Comparison of ENCODE assay signal across 8 cellular contexts in genomic region chr18:23828426-23828825, GRCh38.
DNase-seq lines count a peak whose midpoint lies in the region; ATAC-seq and TF ChIP-seq lines count a peak whose summit lies in the region.

No MANE protein-coding gene starts in this region.

- CTCF ChIA-PET in CD4-positive, alpha-beta T cell (lab: Charles Lee), result interaction anchor here (1.9 kb wide), 1 partner anchor 90 kb away, joined by 6 read pairs; no protein-coding TSS in a partner anchor

- peak in 8 of 10 experiments; percentile 4 to 57 (median 20) for DNase-seq in CD4-positive, alpha-beta T cell
- DNase-seq in T follicular helper cell (ENCODE audit: low read depth) (peak; percentile 33), endothelial cell (ENCODE audit: low spot score) (no peak), amygdala (lab: John Stamatoyannopoulos, UW) (no peak), NCI-H2196 treated with DMSO at 0.1 percent for 48 hours (lab: John Stamatoyannopoulos, UW; ENCODE audit: unreplicated experiment) (no peak)
- peak; percentile 15 for DNase-seq in stimulated activated naive B cell treated with anti-CD40 and anti-IgM and Interleukin-4, amounts not matched to agents 10 μg/mL and 1 μg/mL and 100 μg/mL, for 72 hours

- H3K27me3 Mint-ChIP-seq in CD4-positive, alpha-beta T cell, result no peaks in the 10 kb centered on the region
- no peaks in the 10 kb centered on the region for H3K27me3 Mint-ChIP-seq in endothelial cell (ENCODE audit: unreplicated experiment)
- H3K27me3 Mint-ChIP-seq in stimulated activated naive B cell treated with anti-CD40 and anti-IgM and Interleukin-4, amounts not matched to agents 10 μg/mL and 1 μg/mL and 100 μg/mL, for 72 hours, result no peaks in the 10 kb centered on the region

- intact Hi-C loops in CD4-positive, alpha-beta T cell (cut with DNase I, micrococcal nuclease), result loop anchor here in 1 of 2 experiments (1.0 to 5.0 kb wide), 2 partner anchors 43 to 184 kb away; partner anchors contain the start of gene TTC39C

- H3K27ac Mint-ChIP-seq in CD4-positive, alpha-beta T cell, result peak overlapping the region; percentile 25
- peak overlapping the region; percentile 89 for H3K27ac Mint-ChIP-seq in endothelial cell (ENCODE audit: unreplicated experiment)
- peak overlapping the region; percentile 60 for H3K27ac Mint-ChIP-seq in stimulated activated naive B cell treated with anti-CD40 and anti-IgM and Interleukin-4, amounts not matched to agents 10 μg/mL and 1 μg/mL and 100 μg/mL, for 72 hours

- H3K36me3 Mint-ChIP-seq in CD4-positive, alpha-beta T cell (ENCODE audit: low read depth), result no peaks in the 10 kb centered on the region
- H3K36me3 Mint-ChIP-seq in endothelial cell (ENCODE audit: low read depth, unreplicated experiment), result no peaks in the 10 kb centered on the region
- H3K36me3 Mint-ChIP-seq in stimulated activated naive B cell treated with anti-CD40 and anti-IgM and Interleukin-4, amounts not matched to agents 10 μg/mL and 1 μg/mL and 100 μg/mL, for 72 hours, result no peaks in the 10 kb centered on the region

- ATAC-seq in CD4-positive, alpha-beta T cell (ENCODE audit: poor library complexity), result peak; percentile 96
- ATAC-seq in GM19043 (IDR thresholded peaks at IDR 0.05; ENCODE audit: low read depth, unreplicated experiment) (peak; percentile 88), HG03280 (IDR thresholded peaks at IDR 0.05; ENCODE audit: unreplicated experiment) (peak; percentile 83)
- ATAC-seq in stimulated activated naive B cell treated with anti-CD40 and anti-IgM and Interleukin-4, amounts not matched to agents 10 μg/mL and 1 μg/mL and 100 μg/mL, for 72 hours (replicated peaks), result peak; percentile 97 to 99

- peaks cover 33% of the 10 kb centered on the region for H3K4me1 Mint-ChIP-seq in CD4-positive, alpha-beta T cell (ENCODE audit: low read depth)
- no peaks in the 10 kb centered on the region for H3K4me1 Mint-ChIP-seq in endothelial cell (ENCODE audit: unreplicated experiment)
- H3K4me1 Mint-ChIP-seq in stimulated activated naive B cell treated with anti-CD40 and anti-IgM and Interleukin-4, amounts not matched to agents 10 μg/mL and 1 μg/mL and 100 μg/mL, for 72 hours, result peaks cover 5 to 6% of the 10 kb centered on the region in 2 donors

- no peak overlapping the region for H3K27ac ChIP-seq in CD4-positive, alpha-beta T cell (ENCODE audit: low read depth, low read length)

- H3K9me3 ChIP-seq in CD4-positive, alpha-beta T cell (ENCODE audit: control insufficient read depth, low read length), result no peaks in the 10 kb centered on the region

- POLR2A ChIA-PET in CD4-positive, alpha-beta T cell (lab: Charles Lee), result interaction anchor here (0.6 to 1.3 kb wide), 3 partner anchors 8 to 138 kb away, joined by 3 to 4 read pairs (median 4); no protein-coding TSS in a partner anchor

- H3K4me3 Mint-ChIP-seq in CD4-positive, alpha-beta T cell, result no peak overlapping the region
- H3K4me3 Mint-ChIP-seq in endothelial cell (ENCODE audit: unreplicated experiment), result no peak overlapping the region
- H3K4me3 Mint-ChIP-seq in stimulated activated naive B cell treated with anti-CD40 and anti-IgM and Interleukin-4, amounts not matched to agents 10 μg/mL and 1 μg/mL and 100 μg/mL, for 72 hours, result no peak overlapping the region

- TF ChIP-seq CTCF in CD4-positive, alpha-beta T cell (IDR thresholded peaks at IDR 0.05), result no peak
- TF ChIP-seq CTCF in endothelial cell (IDR thresholded peaks at IDR 0.05; ENCODE audit: unreplicated experiment), result no peak

- H3K9me3 Mint-ChIP-seq in CD4-positive, alpha-beta T cell, result no peaks in the 10 kb centered on the region
- no peaks in the 10 kb centered on the region for H3K9me3 Mint-ChIP-seq in endothelial cell (ENCODE audit: unreplicated experiment)
- H3K9me3 Mint-ChIP-seq in stimulated activated naive B cell treated with anti-CD40 and anti-IgM and Interleukin-4, amounts not matched to agents 10 μg/mL and 1 μg/mL and 100 μg/mL, for 72 hours, result no peaks in the 10 kb centered on the region

- H3K27me3 ChIP-seq in CD4-positive, alpha-beta T cell (ENCODE audit: control insufficient read depth, insufficient read depth, low read length), result no peaks in the 10 kb centered on the region

Comparison
In these comparisons a context has a peak if more than half of its experiments do, and no peak if none do; other contexts are left out.
1. DNase-seq: peak in CD4-positive, alpha-beta T cell (8 of 10), T follicular helper cell (single experiment) and stimulated activated naive B cell treated with anti-CD40 and anti-IgM and Interleukin-4, amounts not matched to agents 10 μg/mL and 1 μg/mL and 100 μg/mL, for 72 hours (single experiment); none in endothelial cell (single experiment), amygdala (0 of 56) and NCI-H2196 treated with DMSO at 0.1 percent for 48 hours (single experiment).
2. H3K27ac Mint-ChIP-seq: peak in every context shown above with its lines; median percentile 89 in endothelial cell; 60 in stimulated activated naive B cell treated with anti-CD40 and anti-IgM and Interleukin-4, amounts not matched to agents 10 μg/mL and 1 μg/mL and 100 μg/mL, for 72 hours; 25 in CD4-positive, alpha-beta T cell.
3. Peak in every context shown above with its lines, with median percentiles within 50 percentile points of each other: ATAC-seq.